ENCODE assay signal across 1 cellular context in genomic region chr15:90645873-90646605, GRCh38.
TF ChIP-seq lines count a peak whose summit lies in the region.

No MANE protein-coding gene starts in this region.

TF ChIP-seq in SK-N-SH, 30 proteins besides CTCF, POLR2A, EP300 and RAD21 (continued from another document):
- TF ChIP-seq ZBTB33 (IDR thresholded peaks at IDR 0.05; ENCODE audit: borderline replicate concordance, low read depth) (no peak), FOSL2 (IDR thresholded peaks at IDR 0.05; ENCODE audit: borderline replicate concordance, low read depth) (no peak), REST (IDR thresholded peaks at IDR 0.05; ENCODE audit: low read depth, low read length) (no peak), USF1 (IDR thresholded peaks at IDR 0.05; ENCODE audit: borderline replicate concordance, low read depth) (no peak), MEF2A (IDR thresholded peaks at IDR 0.05; ENCODE audit: borderline replicate concordance, low read depth) (no peak), PBX3 (IDR thresholded peaks at IDR 0.05) (no peak)
